Comparison of ENCODE assay signal across 7 cellular contexts in the genomic region with DNA sequence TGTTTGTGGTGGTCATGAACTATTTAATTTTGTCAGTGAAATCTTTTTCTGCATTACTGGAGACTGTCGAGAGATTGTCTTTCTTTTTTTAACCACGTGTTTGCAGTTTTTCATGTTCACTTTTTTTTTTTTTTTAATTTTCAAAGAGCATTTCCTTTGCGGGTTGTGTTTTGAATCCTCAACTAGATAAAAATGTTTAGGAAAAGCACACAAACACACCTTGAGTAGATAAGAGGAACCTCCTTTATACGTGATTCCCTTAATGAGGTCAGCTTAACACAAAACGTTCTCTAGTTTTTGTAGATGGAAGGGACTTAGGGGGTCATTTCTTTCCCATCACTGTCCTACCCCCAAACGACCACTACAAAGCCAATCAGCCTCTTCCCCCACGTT. TPM values are rescaled to one million over a fixed set of nuclear protein-coding genes. Genes with fewer than 3 reads are reported as not detected.
DNase-seq lines count a peak whose midpoint lies in the region; ATAC-seq and TF ChIP-seq lines count a peak whose summit lies in the region.

No MANE protein-coding gene starts in this region.

- POLR2A ChIA-PET in activated B cell treated with CpG ODN at 0.5 μM for 24 hours (lab: Charles Lee): interaction anchor here (0.7 to 3.1 kb wide), 6 partner anchors 10 to 280 kb away, joined by 3 to 27 read pairs (median 6); partner anchors contain the start of genes CDNF, HSPA14 and MSANTD7

- H3K9me3 Mint-ChIP-seq in HFFc6: no peaks in the 10 kb centered on the region
- H3K9me3 Mint-ChIP-seq in activated B cell treated with CpG ODN at 0.5 μM for 24 hours: no peaks in the 10 kb centered on the region
- no peaks in the 10 kb centered on the region for H3K9me3 Mint-ChIP-seq in stimulated activated naive B cell treated with anti-CD40 and anti-IgM and Interleukin-4, amounts not matched to agents 10 μg/mL and 1 μg/mL and 100 μg/mL, for 72 hours

- H3K27ac Mint-ChIP-seq in HFFc6 (peak overlapping the region; percentile 86), activated B cell treated with CpG ODN at 0.5 μM for 24 hours (peak overlapping the region; percentile 72)
- peak overlapping the region; percentile 86 for H3K27ac Mint-ChIP-seq in stimulated activated naive B cell treated with anti-CD40 and anti-IgM and Interleukin-4, amounts not matched to agents 10 μg/mL and 1 μg/mL and 100 μg/mL, for 72 hours

- H3K27me3 ChIP-seq in iPS-15b (ENCODE audit: control insufficient read depth, insufficient read depth, low read length): no peaks in the 10 kb centered on the region

- H3K36me3 Mint-ChIP-seq in HFFc6 (ENCODE audit: low read depth): no peaks in the 10 kb centered on the region
- H3K36me3 Mint-ChIP-seq in activated B cell treated with CpG ODN at 0.5 μM for 24 hours (ENCODE audit: low read depth): peaks cover 4% of the 10 kb centered on the region
- peaks cover 17 to 26% of the 10 kb centered on the region in 2 donors for H3K36me3 Mint-ChIP-seq in stimulated activated naive B cell treated with anti-CD40 and anti-IgM and Interleukin-4, amounts not matched to agents 10 μg/mL and 1 μg/mL and 100 μg/mL, for 72 hours

- no peaks in the 10 kb centered on the region for H3K36me3 ChIP-seq in iPS-15b (ENCODE audit: control insufficient read depth, insufficient read depth, low read length)

- H3K4me1 Mint-ChIP-seq in HFFc6 (ENCODE audit: low read depth) (peaks cover 25% of the 10 kb centered on the region), activated B cell treated with CpG ODN at 0.5 μM for 24 hours (peaks cover 25% of the 10 kb centered on the region)
- H3K4me1 Mint-ChIP-seq in stimulated activated naive B cell treated with anti-CD40 and anti-IgM and Interleukin-4, amounts not matched to agents 10 μg/mL and 1 μg/mL and 100 μg/mL, for 72 hours: peaks cover 17 to 37% of the 10 kb centered on the region in 2 donors

- H3K4me3 Mint-ChIP-seq in HFFc6 (peak overlapping the region; percentile 96), activated B cell treated with CpG ODN at 0.5 μM for 24 hours (peak overlapping the region; percentile 89)
- H3K4me3 Mint-ChIP-seq in stimulated activated naive B cell treated with anti-CD40 and anti-IgM and Interleukin-4, amounts not matched to agents 10 μg/mL and 1 μg/mL and 100 μg/mL, for 72 hours: peak overlapping the region; percentile 90 to 96

- DNase-seq in HFFc6 (no peak), activated B cell treated with CpG ODN at 0.5 μM for 24 hours (no peak), NCI-H1930 (lab: John Stamatoyannopoulos, UW) (no peak)
- no peak for DNase-seq in stimulated activated naive B cell treated with anti-CD40 and anti-IgM and Interleukin-4, amounts not matched to agents 10 μg/mL and 1 μg/mL and 100 μg/mL, for 72 hours

- no peak for ATAC-seq in activated B cell treated with CpG ODN at 0.5 μM for 24 hours (ENCODE audit: low read depth)
- ATAC-seq in stimulated activated naive B cell treated with anti-CD40 and anti-IgM and Interleukin-4, amounts not matched to agents 10 μg/mL and 1 μg/mL and 100 μg/mL, for 72 hours (replicated peaks): no peak
- ATAC-seq in HG02798 (IDR thresholded peaks at IDR 0.05; ENCODE audit: poor library complexity, unreplicated experiment): no peak
- ATAC-seq in HG03159 (IDR thresholded peaks at IDR 0.05; ENCODE audit: unreplicated experiment): no peak

- no peaks in the 10 kb centered on the region for H3K27me3 Mint-ChIP-seq in HFFc6 (ENCODE audit: insufficient read depth)
- no peaks in the 10 kb centered on the region for H3K27me3 Mint-ChIP-seq in activated B cell treated with CpG ODN at 0.5 μM for 24 hours
- H3K27me3 Mint-ChIP-seq in stimulated activated naive B cell treated with anti-CD40 and anti-IgM and Interleukin-4, amounts not matched to agents 10 μg/mL and 1 μg/mL and 100 μg/mL, for 72 hours: no peaks in the 10 kb centered on the region

- intact Hi-C loops in activated B cell treated with CpG ODN at 0.5 μM for 24 hours (cut with micrococcal nuclease): loop anchor here (2.0 to 10.0 kb wide), 3 partner anchors 47 to 1295 kb away; partner anchors contain the start of genes NMT2 and PRPF18

- H3K4me1 ChIP-seq in iPS-15b (ENCODE audit: control insufficient read depth, insufficient read depth, low read length): peaks cover 8% of the 10 kb centered on the region

- peak overlapping the region; percentile 79 for H3K4me3 ChIP-seq in iPS-15b (ENCODE audit: low read depth, low read length)

- CTCF ChIA-PET in activated B cell treated with CpG ODN at 0.5 μM for 24 hours (lab: Charles Lee): interaction anchor here (1.6 kb wide), 1 partner anchor 10 kb away, joined by 3 read pairs; no protein-coding TSS in a partner anchor

- TF ChIP-seq CTCF in HFFc6 (IDR thresholded peaks at IDR 0.05): no peak
- no peak for TF ChIP-seq CTCF in activated B cell treated with CpG ODN at 0.5 μM for 24 hours (IDR thresholded peaks at IDR 0.05)

- H3K9ac ChIP-seq in iPS-15b (ENCODE audit: low read depth, low read length): no peak overlapping the region

- H3K9me3 ChIP-seq in iPS-15b (ENCODE audit: control insufficient read depth, insufficient read depth, low read length): no peaks in the 10 kb centered on the region

RNA-seq across cellular contexts. Expression of gene SUV39H2, which starts 1.1 kb away (rescaled TPM):
- total RNA-seq in HFFc6 (2021; fragmentation: NEBNext Ultra II Directional; extraction: Animal tissue kit (Norgen Biotek cat#: 25700)): 10 to 100 TPM in 5 of 6 experiments, 1 to 10 TPM in 1; 8.6 to 18.1 (median 13.9) TPM
- 7.4 and 8.1 TPM in 2 replicates for total RNA-seq in activated B cell treated with CpG ODN at 0.5 μM for 24 hours

RNA-seq across cellular contexts. Expression of gene HSPA14, which starts 41.7 kb away (rescaled TPM):
- 10 to 100 TPM; 10.7 to 13.7 (median 13.3) TPM for total RNA-seq in HFFc6 (2021; fragmentation: NEBNext Ultra II Directional; extraction: Animal tissue kit (Norgen Biotek cat#: 25700))
- total RNA-seq in activated B cell treated with CpG ODN at 0.5 μM for 24 hours: 16.7 and 20.4 TPM in 2 replicates

RNA-seq across cellular contexts. Expression of gene MSANTD7, which starts 41.7 kb away (rescaled TPM):
- 10 to 100 TPM; 11.0 to 14.5 (median 12.4) TPM for total RNA-seq in HFFc6 (2021; fragmentation: NEBNext Ultra II Directional; extraction: Animal tissue kit (Norgen Biotek cat#: 25700))
- 14.9 and 16.5 TPM in 2 replicates for total RNA-seq in activated B cell treated with CpG ODN at 0.5 μM for 24 hours

RNA-seq across cellular contexts. Expression of gene CDNF, which starts 42.0 kb away (rescaled TPM):
- total RNA-seq in HFFc6 (2021; fragmentation: NEBNext Ultra II Directional; extraction: Animal tissue kit (Norgen Biotek cat#: 25700)): 1 to 10 TPM in 2 of 6 experiments, under 1 TPM in 4; 0.52 to 1.5 (median 0.97) TPM
- 0.49 and 0.98 TPM in 2 replicates for total RNA-seq in activated B cell treated with CpG ODN at 0.5 μM for 24 hours
